ENCODE assay signal across 15 cellular contexts in the genomic region with DNA sequence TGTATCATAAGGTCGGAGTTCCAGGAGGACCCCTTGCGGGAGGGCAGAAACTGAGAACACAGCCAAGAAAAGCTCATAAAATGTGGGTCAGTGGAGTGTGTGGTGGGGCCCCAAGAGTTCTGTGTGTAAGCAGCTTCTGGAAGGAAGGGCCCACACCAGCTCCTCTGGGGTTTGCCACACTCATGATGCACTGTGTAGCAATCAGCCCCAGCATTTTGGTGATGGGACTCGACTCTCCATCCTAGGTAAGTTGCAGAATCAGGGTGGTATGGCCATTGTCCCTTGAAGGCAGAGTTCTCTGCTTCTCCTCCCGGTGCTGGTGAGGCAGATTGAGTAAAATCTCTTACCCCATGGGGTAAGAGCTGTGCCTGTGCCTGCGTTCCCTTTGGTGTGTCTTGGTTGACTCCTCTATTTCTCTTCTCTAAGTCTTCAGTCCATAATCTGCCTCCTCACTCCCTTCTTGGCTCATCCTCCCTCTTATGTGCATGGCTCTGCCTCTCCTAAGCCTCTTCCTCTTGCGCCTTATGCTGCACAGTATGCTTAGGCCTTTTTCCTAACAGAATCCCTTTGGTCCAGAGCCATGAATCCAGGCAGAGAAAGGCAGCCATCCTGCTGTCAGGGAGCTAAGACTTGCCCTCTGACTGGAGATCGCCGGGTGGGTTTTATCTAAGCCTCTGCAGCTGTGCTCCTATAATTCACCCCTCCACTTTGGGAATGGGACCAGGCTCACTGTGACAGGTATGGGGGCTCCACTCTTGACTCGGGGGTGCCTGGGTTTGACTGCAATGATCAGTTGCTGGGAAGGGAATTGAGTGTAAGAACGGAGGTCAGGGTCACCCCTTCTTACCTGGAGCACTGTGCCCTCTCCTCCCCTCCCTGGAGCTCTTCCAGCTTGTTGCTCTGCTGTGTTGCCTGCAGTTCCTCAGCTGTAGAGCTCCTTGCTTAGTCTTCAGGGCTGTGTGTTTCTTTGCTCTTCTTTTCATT. TPM values are rescaled to one million over a fixed set of nuclear protein-coding genes. Genes with fewer than 3 reads are reported as not detected.
DNase-seq lines count a peak whose midpoint lies in the region; ATAC-seq, FAIRE-seq and TF ChIP-seq lines count a peak whose summit lies in the region.
"Had no signal": no experiment of that assay in that cellular context is flagged by ENCODE, and none has a peak within 500 bp of the region (broad histone marks: within the 10 kb centered on the region; RNA-seq: fewer than 3 reads in every experiment).

No MANE protein-coding gene starts in this region.

- H3K27ac Mint-ChIP-seq in IgD-negative memory B cell (peak overlapping the region in 1 of 3 donors; percentile 63), T-helper 17 cell (peak overlapping the region; percentile 100)

- 0 out of 2 replicates have a peak overlapping the region, but pooled peaks have one; percentile 23 for H2AFZ ChIP-seq in K562 (ENCODE audit: low read depth, low read length)
- H2AFZ ChIP-seq: parathyroid adenoma had no signal

- H3K9me3 Mint-ChIP-seq in IgD-negative memory B cell, result no peaks in the 10 kb centered on the region
- H3K9me3 Mint-ChIP-seq: CD14-positive monocyte had no signal

- H3K4me1 Mint-ChIP-seq in IgD-negative memory B cell, result peaks cover 8 to 34% (median 21%) of the 10 kb centered on the region in 3 donors
- peaks cover 29% of the 10 kb centered on the region for H3K4me1 Mint-ChIP-seq in T-helper 17 cell
- H3K4me1 Mint-ChIP-seq: CD14-positive monocyte had no signal

- H3K9me1 ChIP-seq in K562 (ENCODE audit: control insufficient read depth, insufficient read depth, low read length), result no peaks in the 10 kb centered on the region

- in situ Hi-C loops in K562 (cut with MboI) (loop anchor here (25.0 kb wide), 1 partner anchor 151 kb away; no protein-coding TSS in a partner anchor), GM13976 (cut with MboI; ENCODE audit: low sequenced_read_pairs, unreplicated experiment) (no loop called here)

- no peaks in the 10 kb centered on the region for H4K20me1 ChIP-seq in K562 (replicated peaks; ENCODE audit: control insufficient read depth, insufficient read depth, low read length)

- no peaks in the 10 kb centered on the region for H3K27me3 Mint-ChIP-seq in IgD-negative memory B cell
- H3K27me3 Mint-ChIP-seq in T-helper 17 cell, result no peaks in the 10 kb centered on the region

- POLR2A ChIA-PET in K562 (lab: Yijun Ruan, JAX), result interaction anchor here (0.8 to 1.0 kb wide), 2 partner anchors 9 to 20 kb away, joined by 3 to 4 read pairs; no protein-coding TSS in a partner anchor

- H3K4me3 ChIP-seq in K562 (peak overlapping the region; percentile 5; the same call in 1 of the 2 replicates), skin epidermis (peak overlapping the region in 5 of 7 experiments; percentile 8 to 25 (median 12))
- H3K4me3 ChIP-seq: SK-N-MC had no signal

- CTCF ChIA-PET in K562 (lab: Yijun Ruan, JAX; ENCODE audit: low intra/inter-chr PET ratio), result no interaction called here

- H3K9me3 ChIP-seq in T-helper 17 cell (ENCODE audit: control insufficient read depth, low read length, poor library complexity, severe bottlenecking) (no peaks in the 10 kb centered on the region), K562 (replicated peaks; ENCODE audit: control insufficient read depth, insufficient read depth, low read depth, low read length) (no peaks in the 10 kb centered on the region)

- no peak for TF ChIP-seq EP300 in K562 (IDR thresholded peaks at IDR 0.05; ENCODE audit: low read length)

- no peak for FAIRE-seq in K562 (lab: Jason Lieb, UNC)
- FAIRE-seq: islet of Langerhans had no signal

- H3K36me3 ChIP-seq in K562 (ENCODE audit: control insufficient read depth, insufficient read depth, low read length), result no peaks in the 10 kb centered on the region

- 17% methylated on average over 10 of the region's 10 CpGs for WGBS in K562 (ENCODE audit: insufficient coverage, low coverage, missing lambda C conversion rate)

- H3K79me2 ChIP-seq in K562 (ENCODE audit: control insufficient read depth, insufficient read depth, low read length), result no peaks in the 10 kb centered on the region
- H3K79me2 ChIP-seq: parathyroid adenoma had no signal

- ATAC-seq in T-helper 17 cell, result no peak
- ATAC-seq in K562, result no peak; the same call in 2 of the 3 replicates
- ATAC-seq in sciatic nerve, result no peak

- peak overlapping the region; percentile 51 for H3K4me2 ChIP-seq in K562 (ENCODE audit: insufficient read depth, low read length)

- H3K9ac ChIP-seq in K562 (ENCODE audit: insufficient read depth in 1 of 2, low read depth in 2 of 2, low read length in 2 of 2), result peak overlapping the region in 1 of 2 experiments; percentile 10; a peak in 1 of 4 replicates
- H3K9ac ChIP-seq: parathyroid adenoma had no signal

- DNase-seq in T-helper 17 cell, result no peak
- no peak for DNase-seq in K562 (ENCODE audit: extremely low read depth in 1 of 4, low spot score in 3 of 4)
- DNase-seq in GM13976 (ENCODE audit: low spot score), result no peak
- no peak for DNase-seq in OCI-M2 (lab: John Stamatoyannopoulos, UW; ENCODE audit: unreplicated experiment)
- DNase-seq in sciatic nerve (ENCODE audit: low spot score), result no peak
- DNase-seq: activated effector memory CD4-positive, alpha-beta T cell treated with anti-CD3 and anti-CD28 coated beads, Interleukin-2, amount 50 U/mL, for 16 hours; glutamatergic neuron; midbrain had no signal

- no peak for TF ChIP-seq CTCF in K562 (IDR thresholded peaks at IDR 0.05 in 2 of 3, conservative IDR thresholded peaks at IDR 0.05 in 1 of 3; ENCODE audit: insufficient read depth in 2 of 3, low read depth in 1 of 3, low read length in 3 of 3)
- no peak for TF ChIP-seq CTCF in GM13976 (IDR thresholded peaks at IDR 0.05; ENCODE audit: borderline replicate concordance, control extremely low read depth, extremely low read depth, insufficient read depth, missing control alignments)

- H3K4me3 Mint-ChIP-seq in IgD-negative memory B cell, result peak overlapping the region; percentile 6 to 81 (median 73)
- H3K4me3 Mint-ChIP-seq in T-helper 17 cell, result peak overlapping the region; percentile 92

- intact Hi-C loops in K562 (cut with micrococcal nuclease), result no loop called here
- intact Hi-C loops in sciatic nerve (cut with DNase I), result no loop called here

- BruUV-seq in K562 (replicated peaks; lab: Mats Ljungman, UMichigan), result no TSS peak

- peaks cover 0 to 21% of the 10 kb centered on the region in 2 experiments; a peak in 3 of 5 replicates for H3K27me3 ChIP-seq in K562 (ENCODE audit: control insufficient read depth in 2 of 2, insufficient read depth in 2 of 2, low read length in 2 of 2)

- H3K4me1 ChIP-seq in K562 (replicated peaks in 1 of 2; ENCODE audit: control insufficient read depth in 2 of 2, insufficient read depth in 2 of 2, low read length in 2 of 2), result peaks cover 0 to 17% of the 10 kb centered on the region in 2 experiments; a peak in 3 of 5 replicates
- H3K4me1 ChIP-seq: parathyroid adenoma had no signal

- TF ChIP-seq POLR2A in K562 (conservative IDR thresholded peaks at IDR 0.05), result no peak

- H3K27ac ChIP-seq in K562 (ENCODE audit: extremely low read depth, low read depth, low read length) (no peak overlapping the region), skin epidermis (peak overlapping the region in 13 of 21 experiments; percentile 26 to 87 (median 69))
- H3K27ac ChIP-seq: parathyroid adenoma, SK-N-MC had no signal

- no peak for TF ChIP-seq RAD21 in K562 (CRISPR knock-in tag; conservative IDR thresholded peaks at IDR 0.05 in 1 of 2, IDR thresholded peaks at IDR 0.05 in 1 of 2)

- H3K36me3 Mint-ChIP-seq in IgD-negative memory B cell (no peaks in the 10 kb centered on the region), T-helper 17 cell (ENCODE audit: low read depth) (peaks cover 12% of the 10 kb centered on the region)
- H3K36me3 Mint-ChIP-seq: CD14-positive monocyte had no signal

RNA-seq across cellular contexts. Expression of gene PRSS2, which starts 17.8 kb away (rescaled TPM):
- polyA plus RNA-seq in IgD-negative memory B cell (not detected), K562 (2011; rRNA removed) (3.8 and 6.4 TPM in 2 replicates), K562 (2014; fragmentation: Illumina TruSeq; extraction: Trizol) (4.7 and 6.2 TPM in 2 replicates), K562 (2014; fragmentation: Nextera tagmentation; extraction: Ambion mirVana) (10 to 100 TPM in 1 of 2 experiments, 1 to 10 TPM in 1; 9.5 to 16.4 TPM), K562 (2014; rRNA removed) (1.4 and 1.6 TPM in 2 replicates)
- total RNA-seq in T-helper 17 cell (not detected), K562 (2014; rRNA removed) (1.1 and 1.7 TPM in 2 replicates), K562 (2014; rRNA removed; fragmentation: Illumina TruSeq; extraction: Trizol) (2.4 and 2.5 TPM in 2 replicates), K562 (2015; rRNA removed; fragmentation: Illumina TruSeq; extraction: Trizol) (1.3 and 2.4 TPM in 2 replicates), K562 (2021) (23.9 and 30.1 TPM in 2 replicates), sciatic nerve (6.0 TPM)
- total RNA-seq in K562 (2011; cell fraction: chromatin; rRNA removed; ENCODE audit: low replicate concordance), result 2.5 TPM in 1 of 2 replicates, not detected in the other
- total RNA-seq in K562 (2011; cell fraction: nucleolus; rRNA removed), result 4.6 and 6.2 TPM in 2 replicates
- total RNA-seq in K562 (2011; cell fraction: nucleoplasm; rRNA removed), result 3.5 and 4.8 TPM in 2 replicates
- 9.3 and 14.7 TPM in 2 replicates for polyA plus RNA-seq in K562 (2011; cell fraction: cytosol; rRNA removed)
- 4.3 and 5.0 TPM in 2 replicates for polyA plus RNA-seq in K562 (2011; cell fraction: nucleus; rRNA removed)
- 6.6 and 43.8 TPM in 2 replicates for polyA plus RNA-seq in K562 (2012)
- 2.8 and 3.7 TPM in 2 replicates for polyA minus RNA-seq in K562 (2011; rRNA and poly(A)+ RNA removed)
- polyA minus RNA-seq in K562 (2011; cell fraction: cytosol; rRNA and poly(A)+ RNA removed), result 4.5 and 5.4 TPM in 2 replicates
- 0.67 and 1.4 TPM in 2 replicates for polyA minus RNA-seq in K562 (2011; cell fraction: nucleus; rRNA and poly(A)+ RNA removed)
- total RNA-seq: M059J had no signal
- polyA plus RNA-seq: CD14-positive monocyte had no signal

RNA-seq across cellular contexts. Expression of gene PRSS1, which starts 39.3 kb away (rescaled TPM):
- polyA plus RNA-seq in IgD-negative memory B cell (not detected), K562 (2011; rRNA removed) (not detected in 2 replicates), K562 (2014; fragmentation: Illumina TruSeq; extraction: Trizol) (not detected in 2 replicates), K562 (2014; fragmentation: Nextera tagmentation; extraction: Ambion mirVana) (under 1 TPM; 0.07 to 0.20 TPM), K562 (2014; rRNA removed) (not detected in 2 replicates)
- total RNA-seq in T-helper 17 cell (not detected), K562 (2014; rRNA removed) (not detected in 2 replicates), K562 (2014; rRNA removed; fragmentation: Illumina TruSeq; extraction: Trizol) (not detected in 2 replicates), K562 (2015; rRNA removed; fragmentation: Illumina TruSeq; extraction: Trizol) (not detected in 2 replicates), K562 (2021) (6.6 and 8.8 TPM in 2 replicates), sciatic nerve (4.7 TPM)
- total RNA-seq in K562 (2011; cell fraction: chromatin; rRNA removed; ENCODE audit: low replicate concordance), result not detected in 2 replicates
- not detected in 2 replicates for total RNA-seq in K562 (2011; cell fraction: nucleolus; rRNA removed)
- not detected in 2 replicates for total RNA-seq in K562 (2011; cell fraction: nucleoplasm; rRNA removed)
- polyA plus RNA-seq in K562 (2011; cell fraction: cytosol; rRNA removed), result not detected in 2 replicates
- polyA plus RNA-seq in K562 (2011; cell fraction: nucleus; rRNA removed), result 0.27 TPM in 1 of 2 replicates, not detected in the other
- polyA plus RNA-seq in K562 (2012), result 0.86 TPM in 1 of 2 replicates, not detected in the other
- not detected in 2 replicates for polyA minus RNA-seq in K562 (2011; rRNA and poly(A)+ RNA removed)
- not detected in 2 replicates for polyA minus RNA-seq in K562 (2011; cell fraction: cytosol; rRNA and poly(A)+ RNA removed)
- not detected in 2 replicates for polyA minus RNA-seq in K562 (2011; cell fraction: nucleus; rRNA and poly(A)+ RNA removed)
- total RNA-seq: M059J had no signal
- polyA plus RNA-seq: CD14-positive monocyte had no signal
